ENCODE assay signal across 22 cellular contexts in the genomic region with DNA sequence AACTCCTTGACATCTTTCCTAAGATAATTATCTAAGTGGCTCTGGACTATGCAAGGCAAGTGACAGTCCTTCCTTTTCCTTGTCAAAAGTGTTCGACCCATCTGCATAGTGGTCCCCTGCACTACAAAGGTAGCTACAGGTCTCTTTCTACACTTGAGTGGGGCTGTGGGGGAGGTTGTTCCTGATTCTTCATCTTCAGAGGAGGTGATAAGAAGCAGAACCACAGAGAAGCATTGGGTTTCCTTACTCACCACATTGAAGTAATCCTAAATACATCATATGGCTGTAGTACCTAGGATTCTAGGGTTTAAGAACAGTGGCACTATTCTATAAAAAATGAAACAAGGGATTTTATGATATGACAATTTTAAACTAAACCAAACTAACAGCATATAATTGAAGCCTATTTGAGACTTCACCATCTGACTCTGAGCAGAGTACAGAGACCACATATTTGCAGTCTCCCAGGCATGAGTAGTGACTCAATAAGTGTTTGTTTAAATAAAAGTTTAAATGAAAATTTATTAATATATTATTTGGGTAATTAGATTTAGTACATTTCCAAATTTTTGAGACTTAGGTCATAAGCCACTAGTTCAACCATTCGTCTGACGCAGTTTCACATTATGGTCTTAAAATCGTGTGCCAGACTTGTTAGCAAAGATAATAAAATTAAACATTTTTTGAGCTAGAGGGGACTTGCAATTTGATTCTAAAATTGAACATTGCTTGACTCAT. TPM values are rescaled to one million over a fixed set of nuclear protein-coding genes. Genes with fewer than 3 reads are reported as not detected.
DNase-seq lines count a peak whose midpoint lies in the region; ATAC-seq, FAIRE-seq and TF ChIP-seq lines count a peak whose summit lies in the region.
"Had no signal": no experiment of that assay in that cellular context is flagged by ENCODE, and none has a peak within 500 bp of the region (broad histone marks: within the 10 kb centered on the region; RNA-seq: fewer than 3 reads in every experiment).

No MANE protein-coding gene starts in this region.

- CTCF ChIA-PET in CD8-positive, alpha-beta T cell (lab: Charles Lee), result interaction anchor here (1.3 to 3.9 kb wide), 4 partner anchors 11 to 178 kb away, joined by 3 to 18 read pairs (median 4); no protein-coding TSS in a partner anchor

- H3K36me3 ChIP-seq in CD8-positive, alpha-beta T cell (ENCODE audit: insufficient read depth, low read length), result no peaks in the 10 kb centered on the region
- no peaks in the 10 kb centered on the region for H3K36me3 ChIP-seq in adipocyte (ENCODE audit: control insufficient read depth, insufficient read depth, low read length, severe bottlenecking)
- no peaks in the 10 kb centered on the region for H3K36me3 ChIP-seq in uterus
- H3K36me3 ChIP-seq: colonic mucosa, neutrophil, tibial nerve had no signal

- no peaks in the 10 kb centered on the region for H3K36me3 Mint-ChIP-seq in CD8-positive, alpha-beta T cell
- H3K36me3 Mint-ChIP-seq in natural killer cell treated with Interleukin-12 subunit alpha and Interleukin-12 subunit beta and Interleukin-15 and Interleukin-18, amount 100 ng/mL, for 72 hours, result peaks cover 10% of the 10 kb centered on the region
- H3K36me3 Mint-ChIP-seq: stimulated activated memory B cell treated with anti-CD40 and anti-IgM and Interleukin-4, amounts not matched to agents 10 μg/mL and 1 μg/mL and 100 μg/mL, for 72 hours had no signal

- H3K27ac ChIP-seq in CD8-positive, alpha-beta T cell (ENCODE audit: low read depth, low read length), result no peak overlapping the region
- H3K27ac ChIP-seq in uterus, result no peak overlapping the region
- H3K27ac ChIP-seq: colonic mucosa, neutrophil, tibial nerve had no signal

- peak overlapping the region; percentile 17 for H3K9ac ChIP-seq in adipocyte (ENCODE audit: low read length)

- DNase-seq in CD8-positive, alpha-beta T cell, result no peak
- DNase-seq in MV-4-11 (lab: John Stamatoyannopoulos, UW) (peak; percentile 10), adipocyte (ENCODE audit: low read depth) (no peak), uterus (no peak), DMS79 treated with DMSO at 0.1 percent for 48 hours (lab: John Stamatoyannopoulos, UW) (no peak), frontal cortex (ENCODE audit: low spot score in 2 of 2) (no peak)
- DNase-seq in natural killer cell treated with Interleukin-12 subunit alpha and Interleukin-12 subunit beta and Interleukin-15 and Interleukin-18, amount 100 ng/mL, for 72 hours (ENCODE audit: low spot score), result no peak
- DNase-seq: activated CD4-positive, CD25-positive, alpha-beta regulatory T cell treated with anti-CD3 and anti-CD28 coated beads, Interleukin-2, amount 50 U/mL, for 72 hours; CD4-positive, alpha-beta T cell; colonic mucosa; midbrain; NCI-H1048; NCI-H526; retina; SHP77 treated with DMSO at 0.1 percent for 48 hours; stimulated activated CD4-positive, alpha-beta T cell treated with anti-CD3 and anti-CD28 coated beads, Interleukin-15, amount 100 ng/mL, for 24 hours had no signal

- no peak overlapping the region for H3K4me3 ChIP-seq in CD8-positive, alpha-beta T cell (ENCODE audit: low read depth, low read length)
- H3K4me3 ChIP-seq in adipocyte (ENCODE audit: low read length) (peak overlapping the region; percentile 33), uterus (no peak overlapping the region)
- H3K4me3 ChIP-seq: colonic mucosa, K562, tibial nerve had no signal

- no peak for TF ChIP-seq CTCF in CD8-positive, alpha-beta T cell (IDR thresholded peaks at IDR 0.05)
- no peak for TF ChIP-seq CTCF in uterus (IDR thresholded peaks at IDR 0.05)

- H3K4me1 Mint-ChIP-seq in CD8-positive, alpha-beta T cell (ENCODE audit: low read depth), result peaks cover 27% of the 10 kb centered on the region
- peaks cover 21 to 44% of the 10 kb centered on the region in 2 donors for H3K4me1 Mint-ChIP-seq in natural killer cell treated with Interleukin-12 subunit alpha and Interleukin-12 subunit beta and Interleukin-15 and Interleukin-18, amount 100 ng/mL, for 72 hours (ENCODE audit: low read depth in 2 of 2)
- H3K4me1 Mint-ChIP-seq: stimulated activated memory B cell treated with anti-CD40 and anti-IgM and Interleukin-4, amounts not matched to agents 10 μg/mL and 1 μg/mL and 100 μg/mL, for 72 hours had no signal

- peak overlapping the region; percentile 40 for H3K4me3 Mint-ChIP-seq in CD8-positive, alpha-beta T cell
- H3K4me3 Mint-ChIP-seq in natural killer cell treated with Interleukin-12 subunit alpha and Interleukin-12 subunit beta and Interleukin-15 and Interleukin-18, amount 100 ng/mL, for 72 hours, result peak overlapping the region; percentile 79
- H3K4me3 Mint-ChIP-seq: CD4-positive, alpha-beta T cell; stimulated activated memory B cell treated with anti-CD40 and anti-IgM and Interleukin-4, amounts not matched to agents 10 μg/mL and 1 μg/mL and 100 μg/mL, for 72 hours had no signal

- H3K9me3 Mint-ChIP-seq in CD8-positive, alpha-beta T cell, result no peaks in the 10 kb centered on the region
- peaks cover 4% of the 10 kb centered on the region for H3K9me3 Mint-ChIP-seq in natural killer cell treated with Interleukin-12 subunit alpha and Interleukin-12 subunit beta and Interleukin-15 and Interleukin-18, amount 100 ng/mL, for 72 hours
- H3K9me3 Mint-ChIP-seq: CD4-positive, alpha-beta T cell; stimulated activated memory B cell treated with anti-CD40 and anti-IgM and Interleukin-4, amounts not matched to agents 10 μg/mL and 1 μg/mL and 100 μg/mL, for 72 hours; T-helper 2 cell treated with Interferon-gamma antibody and Interleukin-4, amounts not matched to agents 5 μg/mL and 100 μg/mL, for 36 hours had no signal

- H3K27ac Mint-ChIP-seq in CD8-positive, alpha-beta T cell, result peak overlapping the region; percentile 35
- peak overlapping the region; percentile 37 to 89 for H3K27ac Mint-ChIP-seq in natural killer cell treated with Interleukin-12 subunit alpha and Interleukin-12 subunit beta and Interleukin-15 and Interleukin-18, amount 100 ng/mL, for 72 hours
- H3K27ac Mint-ChIP-seq: CD4-positive, alpha-beta T cell; stimulated activated memory B cell treated with anti-CD40 and anti-IgM and Interleukin-4, amounts not matched to agents 10 μg/mL and 1 μg/mL and 100 μg/mL, for 72 hours had no signal

- no peak for FAIRE-seq in frontal cortex (lab: Jason Lieb, UNC)
- FAIRE-seq: K562 had no signal

- no peaks in the 10 kb centered on the region for H3K27me3 Mint-ChIP-seq in CD8-positive, alpha-beta T cell (ENCODE audit: low read depth)
- H3K27me3 Mint-ChIP-seq in natural killer cell treated with Interleukin-12 subunit alpha and Interleukin-12 subunit beta and Interleukin-15 and Interleukin-18, amount 100 ng/mL, for 72 hours, result peaks cover 4 to 11% of the 10 kb centered on the region in 2 donors
- H3K27me3 Mint-ChIP-seq: CD4-positive, alpha-beta T cell; stimulated activated memory B cell treated with anti-CD40 and anti-IgM and Interleukin-4, amounts not matched to agents 10 μg/mL and 1 μg/mL and 100 μg/mL, for 72 hours had no signal

- intact Hi-C loops in CD8-positive, alpha-beta T cell (cut with DNase I, micrococcal nuclease), result no loop called here
- intact Hi-C loops in uterus (cut with DNase I; ENCODE audit: low total_unique reads), result no loop called here

- peak; percentile 32 for ATAC-seq in CD8-positive, alpha-beta T cell
- ATAC-seq in natural killer cell treated with Interleukin-12 subunit alpha and Interleukin-12 subunit beta and Interleukin-15 and Interleukin-18, amount 100 ng/mL, for 72 hours, result peak; percentile 40 to 66
- ATAC-seq in HG03045 (IDR thresholded peaks at IDR 0.05; ENCODE audit: unreplicated experiment), result no peak
- ATAC-seq: K562; stimulated activated memory B cell treated with anti-CD40 and anti-IgM and Interleukin-4, amounts not matched to agents 10 μg/mL and 1 μg/mL and 100 μg/mL, for 72 hours had no signal

- TF ChIP-seq POLR2A in uterus (IDR thresholded peaks at IDR 0.05), result no peak

- no peaks in the 10 kb centered on the region for H3K9me3 ChIP-seq in CD8-positive, alpha-beta T cell (ENCODE audit: low read length)
- H3K9me3 ChIP-seq in adipocyte (ENCODE audit: control insufficient read depth, low read length), result no peaks in the 10 kb centered on the region
- H3K9me3 ChIP-seq in uterus, result no peaks in the 10 kb centered on the region
- H3K9me3 ChIP-seq: colonic mucosa, neutrophil, tibial nerve had no signal

- H3K27me3 ChIP-seq in CD8-positive, alpha-beta T cell (ENCODE audit: insufficient read depth, low read length), result no peaks in the 10 kb centered on the region
- H3K27me3 ChIP-seq in adipocyte (replicated peaks; ENCODE audit: control insufficient read depth, insufficient read depth, low read length) (no peaks in the 10 kb centered on the region), uterus (no peaks in the 10 kb centered on the region)
- H3K27me3 ChIP-seq: colonic mucosa, neutrophil, tibial nerve had no signal

- peaks cover 19% of the 10 kb centered on the region for H3K4me1 ChIP-seq in CD8-positive, alpha-beta T cell (ENCODE audit: insufficient read depth, low read length)
- H3K4me1 ChIP-seq in adipocyte (ENCODE audit: control insufficient read depth, insufficient read depth, low read length) (peaks cover 11% of the 10 kb centered on the region), uterus (no peaks in the 10 kb centered on the region)
- H3K4me1 ChIP-seq: colonic mucosa, tibial nerve had no signal

- POLR2A ChIA-PET in CD8-positive, alpha-beta T cell (lab: Charles Lee), result interaction anchor here (0.8 to 1.3 kb wide), 3 partner anchors 21 to 187 kb away, joined by 3 to 4 read pairs (median 4); no protein-coding TSS in a partner anchor

RNA-seq across cellular contexts. Expression of a gene that starts 54.9 kb away (rescaled TPM):
- 10 to 100 TPM; 12.1 to 16.1 TPM for total RNA-seq in CD8-positive, alpha-beta T cell
- 100 to 1,000 TPM in 1 of 2 donors, 10 to 100 TPM in 1; 80.0 to 108 TPM for total RNA-seq in natural killer cell treated with Interleukin-12 subunit alpha and Interleukin-12 subunit beta and Interleukin-15 and Interleukin-18, amount 100 ng/mL, for 72 hours
- total RNA-seq in uterus, result 100 to 1,000 TPM in 3 of 4 donors, 10 to 100 TPM in 1; 95.7 to 145 (median 132) TPM
- total RNA-seq in frontal cortex, result 15.1 TPM
